In the genomic region with DNA sequence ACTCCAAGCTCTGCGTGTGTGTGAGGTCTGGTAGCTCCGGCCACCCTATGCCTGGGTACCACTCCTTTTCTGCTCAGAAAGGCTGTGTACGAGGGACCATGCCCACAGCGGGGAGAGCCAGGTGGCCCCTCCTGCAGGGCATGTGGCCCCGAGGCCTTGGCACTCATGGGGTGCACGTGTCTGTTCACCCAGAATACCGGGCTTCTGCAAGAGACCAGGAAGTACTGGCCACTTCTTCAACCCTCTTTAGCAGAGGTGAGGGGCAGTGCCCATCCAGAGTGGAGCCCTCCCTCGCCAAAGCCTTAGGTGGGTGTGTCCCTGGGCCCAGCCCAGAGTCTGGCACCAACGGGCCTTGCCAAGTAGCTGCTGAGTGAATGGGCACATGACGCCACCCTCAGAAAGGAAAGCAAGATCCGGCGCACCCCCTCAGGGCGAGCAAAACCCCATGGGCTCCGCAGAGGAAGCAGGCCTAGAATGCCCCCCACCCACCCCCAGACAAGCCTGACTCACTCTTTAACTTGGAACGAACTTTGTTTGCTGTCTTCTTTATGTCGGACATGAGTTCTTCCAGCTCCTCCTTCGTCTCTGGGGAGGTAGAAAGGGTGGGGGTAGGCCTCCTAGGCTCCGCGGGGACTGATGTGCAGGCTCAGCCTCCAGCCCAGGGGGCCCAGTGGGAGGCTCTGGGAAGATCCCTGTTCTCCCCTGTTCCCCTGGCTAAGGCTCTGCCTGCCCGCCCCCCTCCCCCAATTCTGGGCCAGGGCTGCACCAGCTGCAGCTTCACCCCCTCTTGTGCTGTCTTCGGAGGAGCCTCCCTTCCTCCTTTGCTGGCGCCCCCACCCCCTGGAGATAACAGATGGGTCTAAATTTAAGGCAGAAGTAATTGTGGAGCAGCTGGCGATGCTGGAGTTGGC, we compare ENCODE assay signal across 10 cellular contexts. TPM values are rescaled to one million over a fixed set of nuclear protein-coding genes. Genes with fewer than 3 reads are reported as not detected.
A peak's percentile ranks its signal among the peaks of the same experiment; 100 is the strongest.
DNase-seq lines count a peak whose midpoint lies in the region; ATAC-seq and TF ChIP-seq lines count a peak whose summit lies in the region.
"Had no signal": no experiment of that assay in that cellular context is flagged by ENCODE, and none has a peak within 500 bp of the region (broad histone marks: within the 10 kb centered on the region; RNA-seq: fewer than 3 reads in every experiment).

No MANE protein-coding gene starts in this region.

- no peak overlapping the region for H3K4me3 Mint-ChIP-seq in CD8-positive, alpha-beta T cell
- H3K4me3 Mint-ChIP-seq: stimulated activated effector memory CD8-positive, alpha-beta T cell treated with anti-CD3 and anti-CD28 coated beads, Interleukin-12 subunit alpha, Interleukin-12 subunit beta, amount 100 ng/mL, for 72 hours had no signal

- H3K27me3 ChIP-seq in breast epithelium (no peaks in the 10 kb centered on the region), mucosa of stomach (ENCODE audit: control insufficient read depth, insufficient read depth, low read length) (no peaks in the 10 kb centered on the region)
- H3K27me3 ChIP-seq in CD8-positive, alpha-beta T cell (ENCODE audit: insufficient read depth, low read length): no peaks in the 10 kb centered on the region

- TF ChIP-seq CTCF in AG04449 (IDR thresholded peaks at IDR 0.05; ENCODE audit: insufficient read depth, low read length, missing control alignments): no peak
- TF ChIP-seq CTCF in breast epithelium (IDR thresholded peaks at IDR 0.05): no peak
- no peak for TF ChIP-seq CTCF in CD8-positive, alpha-beta T cell (IDR thresholded peaks at IDR 0.05)

- H3K4me3 ChIP-seq in AG04449 (ENCODE audit: low read depth, low read length): no peak overlapping the region
- no peak overlapping the region for H3K4me3 ChIP-seq in breast epithelium
- H3K4me3 ChIP-seq in mucosa of stomach (ENCODE audit: low read length): peak overlapping the region; percentile 41
- no peak overlapping the region for H3K4me3 ChIP-seq in CD8-positive, alpha-beta T cell (ENCODE audit: low read depth, low read length)

- H3K4me1 Mint-ChIP-seq in CD8-positive, alpha-beta T cell (ENCODE audit: low read depth): peaks cover 8% of the 10 kb centered on the region

- peak overlapping the region; percentile 54 for H3K9ac ChIP-seq in mucosa of stomach (ENCODE audit: low read length)

- no peaks in the 10 kb centered on the region for H3K9me3 ChIP-seq in breast epithelium
- H3K9me3 ChIP-seq in mucosa of stomach (ENCODE audit: control insufficient read depth, low read length): no peaks in the 10 kb centered on the region
- no peaks in the 10 kb centered on the region for H3K9me3 ChIP-seq in CD8-positive, alpha-beta T cell (ENCODE audit: low read length)

- DNase-seq in AG04449 (ENCODE audit: low read depth, low spot score) (peak; percentile 51), NCI-H2227 treated with DMSO at 0.1 percent for 48 hours (lab: John Stamatoyannopoulos, UW) (peak; percentile 13), breast epithelium (ENCODE audit: low spot score in 2 of 2) (peak; percentile 37 to 81)
- DNase-seq in CD8-positive, alpha-beta T cell: no peak
- DNase-seq: cerebellar nuclear complex had no signal

- H3K27me3 Mint-ChIP-seq in CD8-positive, alpha-beta T cell (ENCODE audit: low read depth): no peaks in the 10 kb centered on the region

- H3K36me3 Mint-ChIP-seq in CD8-positive, alpha-beta T cell: peaks cover 13% of the 10 kb centered on the region

- no peaks in the 10 kb centered on the region for H3K4me1 ChIP-seq in breast epithelium
- H3K4me1 ChIP-seq in mucosa of stomach (ENCODE audit: control insufficient read depth, insufficient read depth, low read length): peaks cover 40% of the 10 kb centered on the region
- peaks cover 14% of the 10 kb centered on the region for H3K4me1 ChIP-seq in CD8-positive, alpha-beta T cell (ENCODE audit: insufficient read depth, low read length)

- H3K36me3 ChIP-seq in breast epithelium: no peaks in the 10 kb centered on the region
- peaks cover under 1% of the 10 kb centered on the region for H3K36me3 ChIP-seq in mucosa of stomach (ENCODE audit: control insufficient read depth, insufficient read depth, low read length)
- no peaks in the 10 kb centered on the region for H3K36me3 ChIP-seq in CD8-positive, alpha-beta T cell (ENCODE audit: insufficient read depth, low read length)

- intact Hi-C loops in breast epithelium (cut with DNase I; ENCODE audit: low total_unique reads): no loop called here
- intact Hi-C loops in CD8-positive, alpha-beta T cell (cut with DNase I, micrococcal nuclease): loop anchor here in 1 of 2 experiments (1.0 kb wide), 1 partner anchor 14 kb away; the partner anchor contains the start of gene STX1A

- POLR2A ChIA-PET in AG04449 (lab: Yijun Ruan, JAX): interaction anchor here (0.8 to 4.3 kb wide), 5 partner anchors 11 to 146 kb away, joined by 3 to 47 read pairs (median 6); partner anchors contain the start of gene STX1A
- POLR2A ChIA-PET in CD8-positive, alpha-beta T cell (lab: Charles Lee): no interaction called here

- peak overlapping the region; percentile 80 to 81 for H3K27ac ChIP-seq in breast epithelium
- no peak overlapping the region for H3K27ac ChIP-seq in CD8-positive, alpha-beta T cell (ENCODE audit: low read depth, low read length)

- no peak overlapping the region for H3K27ac Mint-ChIP-seq in CD8-positive, alpha-beta T cell
- H3K27ac Mint-ChIP-seq: stimulated activated effector memory CD8-positive, alpha-beta T cell treated with anti-CD3 and anti-CD28 coated beads, Interleukin-12 subunit alpha, Interleukin-12 subunit beta, amount 100 ng/mL, for 72 hours had no signal

- H3K9me3 Mint-ChIP-seq in CD8-positive, alpha-beta T cell: no peaks in the 10 kb centered on the region
- H3K9me3 Mint-ChIP-seq: stimulated activated effector memory CD8-positive, alpha-beta T cell treated with anti-CD3 and anti-CD28 coated beads, Interleukin-12 subunit alpha, Interleukin-12 subunit beta, amount 100 ng/mL, for 72 hours had no signal

- TF ChIP-seq POLR2A in breast epithelium (IDR thresholded peaks at IDR 0.05): no peak

- CTCF ChIA-PET in AG04449 (lab: Yijun Ruan, JAX): interaction anchor here (0.6 to 4.2 kb wide), 11 partner anchors 8 to 101 kb away, joined by 3 to 24 read pairs (median 4); no protein-coding TSS in a partner anchor
- CTCF ChIA-PET in CD8-positive, alpha-beta T cell (lab: Charles Lee): interaction anchor here (0.6 to 1.8 kb wide), 3 partner anchors 20 to 98 kb away, joined by 4 to 8 read pairs (median 4); no protein-coding TSS in a partner anchor

- ATAC-seq in HG03175 (IDR thresholded peaks at IDR 0.05; ENCODE audit: unreplicated experiment): no peak
- no peak for ATAC-seq in GM18873 (IDR thresholded peaks at IDR 0.05; ENCODE audit: low FRiP score, unreplicated experiment)
- ATAC-seq in GM19455 (IDR thresholded peaks at IDR 0.05; ENCODE audit: unreplicated experiment): no peak
- ATAC-seq in CD8-positive, alpha-beta T cell: no peak

RNA-seq across cellular contexts. Expression of gene STX1A, which starts 14.6 kb away (rescaled TPM):
- 1 to 10 TPM; 5.9 to 9.5 (median 8.5) TPM for total RNA-seq in breast epithelium
- total RNA-seq in CD8-positive, alpha-beta T cell: 10 to 100 TPM; 18.2 to 20.8 TPM

RNA-seq across cellular contexts. Expression of gene BUD23, which starts 21.5 kb away (rescaled TPM):
- total RNA-seq in breast epithelium: 10 to 100 TPM; 39.5 to 49.8 (median 41.0) TPM
- total RNA-seq in CD8-positive, alpha-beta T cell: 100 to 1,000 TPM; 123 to 129 TPM

RNA-seq across cellular contexts. Expression of gene DNAJC30, which starts 21.6 kb away (rescaled TPM):
- 1 to 10 TPM; 2.9 to 6.9 (median 4.6) TPM for total RNA-seq in breast epithelium
- 10 to 100 TPM; 13.5 to 14.4 TPM for total RNA-seq in CD8-positive, alpha-beta T cell

RNA-seq across cellular contexts. Expression of gene ABHD11, which starts 33.7 kb away (rescaled TPM):
- 10 to 100 TPM; 10.9 to 57.8 (median 36.4) TPM for total RNA-seq in breast epithelium
- total RNA-seq in CD8-positive, alpha-beta T cell: 10 to 100 TPM; 12.2 to 12.3 TPM

RNA-seq across cellular contexts. Expression of gene VPS37D, which starts 37.3 kb away (rescaled TPM):
- total RNA-seq in breast epithelium: 1 to 10 TPM; 3.5 to 5.9 (median 3.8) TPM
- 1 to 10 TPM in 1 of 2 experiments, under 1 TPM in 1; 0.89 to 1.3 TPM for total RNA-seq in CD8-positive, alpha-beta T cell

Comparison
In these comparisons a context has a peak if more than half of its experiments do, and no peak if none do; other contexts are left out.
1. DNase-seq: peak in AG04449 (single experiment), NCI-H2227 treated with DMSO at 0.1 percent for 48 hours (single experiment) and breast epithelium (2 of 2); none in CD8-positive, alpha-beta T cell (0 of 7).